In the genomic region with DNA sequence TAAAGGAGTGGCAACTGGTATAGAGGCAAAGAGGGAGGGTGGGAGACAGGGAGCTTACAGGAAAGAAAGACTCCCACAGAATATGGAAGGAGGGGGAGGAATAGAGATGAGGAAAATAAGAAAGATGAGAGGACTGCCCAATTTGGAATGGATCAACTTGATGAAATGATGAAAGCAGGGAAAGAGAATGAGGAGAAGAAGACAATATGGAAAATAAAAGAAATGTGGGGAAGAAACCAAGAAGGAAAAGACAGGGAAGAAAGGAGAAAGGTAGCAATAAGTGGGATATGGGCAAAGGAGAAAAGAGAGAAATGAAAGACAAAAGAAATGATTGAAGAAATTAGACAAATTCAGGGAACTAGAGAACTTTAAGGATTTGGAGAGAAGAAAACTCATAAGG, we compare ENCODE assay signal across 1 cellular context.
TF ChIP-seq lines count a peak whose summit lies in the region.

No MANE protein-coding gene starts in this region.

TF ChIP-seq in GM23338, 12 proteins besides CTCF, POLR2A, EP300 and RAD21:
- TF ChIP-seq EZH2 (IDR thresholded peaks at IDR 0.05; ENCODE audit: low read depth, unreplicated experiment) (no peak), EZH2phosphoT487 (IDR thresholded peaks at IDR 0.05; ENCODE audit: unreplicated experiment) (no peak), JUNB (IDR thresholded peaks at IDR 0.05; ENCODE audit: unreplicated experiment) (no peak), POLR2AphosphoS5 (IDR thresholded peaks at IDR 0.05; ENCODE audit: low read depth) (no peak), NANOG (IDR thresholded peaks at IDR 0.05; ENCODE audit: borderline replicate concordance) (no peak), CREB1 (CRISPR knock-in tag; IDR thresholded peaks at IDR 0.05; ENCODE audit: low read depth) (no peak), ZNF331 (CRISPR knock-in tag; IDR thresholded peaks at IDR 0.05; ENCODE audit: low read depth) (no peak), ZNF114 (CRISPR knock-in tag; IDR thresholded peaks at IDR 0.05) (no peak), STAT1 (IDR thresholded peaks at IDR 0.05; ENCODE audit: unreplicated experiment) (no peak)
- TF ChIP-seq, protein P1, sequence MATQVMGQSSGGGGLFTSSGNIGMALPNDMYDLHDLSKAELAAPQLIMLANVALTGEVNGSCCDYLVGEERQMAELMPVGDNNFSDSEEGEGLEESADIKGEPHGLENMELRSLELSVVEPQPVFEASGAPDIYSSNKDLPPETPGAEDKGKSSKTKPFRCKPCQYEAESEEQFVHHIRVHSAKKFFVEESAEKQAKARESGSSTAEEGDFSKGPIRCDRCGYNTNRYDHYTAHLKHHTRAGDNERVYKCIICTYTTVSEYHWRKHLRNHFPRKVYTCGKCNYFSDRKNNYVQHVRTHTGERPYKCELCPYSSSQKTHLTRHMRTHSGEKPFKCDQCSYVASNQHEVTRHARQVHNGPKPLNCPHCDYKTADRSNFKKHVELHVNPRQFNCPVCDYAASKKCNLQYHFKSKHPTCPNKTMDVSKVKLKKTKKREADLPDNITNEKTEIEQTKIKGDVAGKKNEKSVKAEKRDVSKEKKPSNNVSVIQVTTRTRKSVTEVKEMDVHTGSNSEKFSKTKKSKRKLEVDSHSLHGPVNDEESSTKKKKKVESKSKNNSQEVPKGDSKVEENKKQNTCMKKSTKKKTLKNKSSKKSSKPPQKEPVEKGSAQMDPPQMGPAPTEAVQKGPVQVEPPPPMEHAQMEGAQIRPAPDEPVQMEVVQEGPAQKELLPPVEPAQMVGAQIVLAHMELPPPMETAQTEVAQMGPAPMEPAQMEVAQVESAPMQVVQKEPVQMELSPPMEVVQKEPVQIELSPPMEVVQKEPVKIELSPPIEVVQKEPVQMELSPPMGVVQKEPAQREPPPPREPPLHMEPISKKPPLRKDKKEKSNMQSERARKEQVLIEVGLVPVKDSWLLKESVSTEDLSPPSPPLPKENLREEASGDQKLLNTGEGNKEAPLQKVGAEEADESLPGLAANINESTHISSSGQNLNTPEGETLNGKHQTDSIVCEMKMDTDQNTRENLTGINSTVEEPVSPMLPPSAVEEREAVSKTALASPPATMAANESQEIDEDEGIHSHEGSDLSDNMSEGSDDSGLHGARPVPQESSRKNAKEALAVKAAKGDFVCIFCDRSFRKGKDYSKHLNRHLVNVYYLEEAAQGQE (IDR thresholded peaks at IDR 0.05; ENCODE audit: unreplicated experiment): no peak
- TF ChIP-seq, protein P2, sequence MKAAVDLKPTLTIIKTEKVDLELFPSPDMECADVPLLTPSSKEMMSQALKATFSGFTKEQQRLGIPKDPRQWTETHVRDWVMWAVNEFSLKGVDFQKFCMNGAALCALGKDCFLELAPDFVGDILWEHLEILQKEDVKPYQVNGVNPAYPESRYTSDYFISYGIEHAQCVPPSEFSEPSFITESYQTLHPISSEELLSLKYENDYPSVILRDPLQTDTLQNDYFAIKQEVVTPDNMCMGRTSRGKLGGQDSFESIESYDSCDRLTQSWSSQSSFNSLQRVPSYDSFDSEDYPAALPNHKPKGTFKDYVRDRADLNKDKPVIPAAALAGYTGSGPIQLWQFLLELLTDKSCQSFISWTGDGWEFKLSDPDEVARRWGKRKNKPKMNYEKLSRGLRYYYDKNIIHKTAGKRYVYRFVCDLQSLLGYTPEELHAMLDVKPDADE (IDR thresholded peaks at IDR 0.05): no peak
- TF ChIP-seq, protein P3, sequence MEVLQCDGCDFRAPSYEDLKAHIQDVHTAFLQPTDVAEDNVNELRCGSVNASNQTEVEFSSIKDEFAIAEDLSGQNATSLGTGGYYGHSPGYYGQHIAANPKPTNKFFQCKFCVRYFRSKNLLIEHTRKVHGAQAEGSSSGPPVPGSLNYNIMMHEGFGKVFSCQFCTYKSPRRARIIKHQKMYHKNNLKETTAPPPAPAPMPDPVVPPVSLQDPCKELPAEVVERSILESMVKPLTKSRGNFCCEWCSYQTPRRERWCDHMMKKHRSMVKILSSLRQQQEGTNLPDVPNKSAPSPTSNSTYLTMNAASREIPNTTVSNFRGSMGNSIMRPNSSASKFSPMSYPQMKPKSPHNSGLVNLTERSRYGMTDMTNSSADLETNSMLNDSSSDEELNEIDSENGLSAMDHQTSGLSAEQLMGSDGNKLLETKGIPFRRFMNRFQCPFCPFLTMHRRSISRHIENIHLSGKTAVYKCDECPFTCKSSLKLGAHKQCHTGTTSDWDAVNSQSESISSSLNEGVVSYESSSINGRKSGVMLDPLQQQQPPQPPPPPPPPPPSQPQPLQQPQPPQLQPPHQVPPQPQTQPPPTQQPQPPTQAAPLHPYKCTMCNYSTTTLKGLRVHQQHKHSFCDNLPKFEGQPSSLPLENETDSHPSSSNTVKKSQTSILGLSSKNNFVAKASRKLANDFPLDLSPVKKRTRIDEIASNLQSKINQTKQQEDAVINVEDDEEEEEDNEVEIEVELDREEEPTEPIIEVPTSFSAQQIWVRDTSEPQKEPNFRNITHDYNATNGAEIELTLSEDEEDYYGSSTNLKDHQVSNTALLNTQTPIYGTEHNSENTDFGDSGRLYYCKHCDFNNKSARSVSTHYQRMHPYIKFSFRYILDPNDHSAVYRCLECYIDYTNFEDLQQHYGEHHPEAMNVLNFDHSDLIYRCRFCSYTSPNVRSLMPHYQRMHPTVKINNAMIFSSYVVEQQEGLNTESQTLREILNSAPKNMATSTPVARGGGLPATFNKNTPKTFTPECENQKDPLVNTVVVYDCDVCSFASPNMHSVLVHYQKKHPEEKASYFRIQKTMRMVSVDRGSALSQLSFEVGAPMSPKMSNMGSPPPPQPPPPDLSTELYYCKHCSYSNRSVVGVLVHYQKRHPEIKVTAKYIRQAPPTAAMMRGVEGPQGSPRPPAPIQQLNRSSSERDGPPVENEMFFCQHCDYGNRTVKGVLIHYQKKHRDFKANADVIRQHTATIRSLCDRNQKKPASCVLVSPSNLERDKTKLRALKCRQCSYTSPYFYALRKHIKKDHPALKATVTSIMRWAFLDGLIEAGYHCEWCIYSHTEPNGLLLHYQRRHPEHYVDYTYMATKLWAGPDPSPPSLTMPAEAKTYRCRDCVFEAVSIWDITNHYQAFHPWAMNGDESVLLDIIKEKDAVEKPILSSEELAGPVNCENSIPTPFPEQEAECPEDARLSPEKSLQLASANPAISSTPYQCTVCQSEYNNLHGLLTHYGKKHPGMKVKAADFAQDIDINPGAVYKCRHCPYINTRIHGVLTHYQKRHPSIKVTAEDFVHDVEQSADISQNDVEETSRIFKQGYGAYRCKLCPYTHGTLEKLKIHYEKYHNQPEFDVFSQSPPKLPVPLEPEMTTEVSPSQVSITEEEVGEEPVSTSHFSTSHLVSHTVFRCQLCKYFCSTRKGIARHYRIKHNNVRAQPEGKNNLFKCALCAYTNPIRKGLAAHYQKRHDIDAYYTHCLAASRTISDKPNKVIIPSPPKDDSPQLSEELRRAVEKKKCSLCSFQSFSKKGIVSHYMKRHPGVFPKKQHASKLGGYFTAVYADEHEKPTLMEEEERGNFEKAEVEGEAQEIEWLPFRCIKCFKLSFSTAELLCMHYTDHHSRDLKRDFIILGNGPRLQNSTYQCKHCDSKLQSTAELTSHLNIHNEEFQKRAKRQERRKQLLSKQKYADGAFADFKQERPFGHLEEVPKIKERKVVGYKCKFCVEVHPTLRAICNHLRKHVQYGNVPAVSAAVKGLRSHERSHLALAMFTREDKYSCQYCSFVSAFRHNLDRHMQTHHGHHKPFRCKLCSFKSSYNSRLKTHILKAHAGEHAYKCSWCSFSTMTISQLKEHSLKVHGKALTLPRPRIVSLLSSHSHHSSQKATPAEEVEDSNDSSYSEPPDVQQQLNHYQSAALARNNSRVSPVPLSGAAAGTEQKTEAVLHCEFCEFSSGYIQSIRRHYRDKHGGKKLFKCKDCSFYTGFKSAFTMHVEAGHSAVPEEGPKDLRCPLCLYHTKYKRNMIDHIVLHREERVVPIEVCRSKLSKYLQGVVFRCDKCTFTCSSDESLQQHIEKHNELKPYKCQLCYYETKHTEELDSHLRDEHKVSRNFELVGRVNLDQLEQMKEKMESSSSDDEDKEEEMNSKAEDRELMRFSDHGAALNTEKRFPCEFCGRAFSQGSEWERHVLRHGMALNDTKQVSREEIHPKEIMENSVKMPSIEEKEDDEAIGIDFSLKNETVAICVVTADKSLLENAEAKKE (CRISPR knock-in tag; IDR thresholded peaks at IDR 0.05): no peak
